Comparison of ENCODE assay signal across 9 cellular contexts in genomic region chr3:25820372-25820771, GRCh38. TPM values are rescaled to one million over a fixed set of nuclear protein-coding genes. Genes with fewer than 3 reads are reported as not detected.
DNase-seq lines count a peak whose midpoint lies in the region; TF ChIP-seq lines count a peak whose summit lies in the region.
"Had no signal": no experiment of that assay in that cellular context is flagged by ENCODE, and none has a peak within 500 bp of the region (broad histone marks: within the 10 kb centered on the region; RNA-seq: fewer than 3 reads in every experiment).

No MANE protein-coding gene starts in this region.

- TF ChIP-seq CTCF in GM12865 (IDR thresholded peaks at IDR 0.05; ENCODE audit: insufficient read depth, low read depth, low read length, missing control alignments) = no peak

- H3K4me3 ChIP-seq in GM12865 (ENCODE audit: low read depth, low read length) = no peak overlapping the region
- H3K4me3 ChIP-seq in MG63 = no peak overlapping the region
- H3K4me3 ChIP-seq in neuronal stem cell (ENCODE audit: low read length in 2 of 2) = no peak overlapping the region

- H2AFZ ChIP-seq in neuronal stem cell (ENCODE audit: low read length) = no peak overlapping the region

- H4K91ac ChIP-seq in neuronal stem cell (ENCODE audit: low read depth, low read length, poor library complexity) = no peak overlapping the region

- H2BK12ac ChIP-seq in neuronal stem cell (ENCODE audit: low read length) = no peak overlapping the region

- no peaks in the 10 kb centered on the region for H3K9me3 ChIP-seq in MG63
- H3K9me3 ChIP-seq in neuronal stem cell (replicated peaks in 1 of 2; ENCODE audit: control insufficient read depth in 2 of 2, insufficient read depth in 1 of 2, low read depth in 1 of 2, low read length in 2 of 2) = no peaks in the 10 kb centered on the region

- no peak overlapping the region for H2BK120ac ChIP-seq in neuronal stem cell (ENCODE audit: low read depth, low read length)

- no peak overlapping the region for H3K4me2 ChIP-seq in neuronal stem cell (ENCODE audit: insufficient read depth, low read length, poor library complexity, severe bottlenecking)

- no peak overlapping the region for H4K8ac ChIP-seq in neuronal stem cell (ENCODE audit: low read depth, low read length)

- H2AK5ac ChIP-seq in neuronal stem cell (ENCODE audit: low read depth, low read length) = no peak overlapping the region

- H3K4me1 Mint-ChIP-seq in activated naive CD4-positive, alpha-beta T cell treated with anti-CD3 and anti-CD28 coated beads, Interleukin-2, amount 10 ng/mL, durations not matched to agents 7 days and 5 days = no peaks in the 10 kb centered on the region

- CTCF ChIA-PET in activated naive CD4-positive, alpha-beta T cell treated with anti-CD3 and anti-CD28 coated beads, Interleukin-2, amount 10 ng/mL, durations not matched to agents 7 days and 5 days (lab: Charles Lee) = no interaction called here

- peaks cover 0 to 4% of the 10 kb centered on the region in 2 donors for H3K4me1 ChIP-seq in neuronal stem cell (ENCODE audit: control insufficient read depth in 2 of 2, insufficient read depth in 1 of 2, low read depth in 1 of 2, low read length in 2 of 2)

- no peak overlapping the region for H3K27ac Mint-ChIP-seq in activated naive CD4-positive, alpha-beta T cell treated with anti-CD3 and anti-CD28 coated beads, Interleukin-2, amount 10 ng/mL, durations not matched to agents 7 days and 5 days

- peaks cover 5% of the 10 kb centered on the region for H3K27me3 Mint-ChIP-seq in activated naive CD4-positive, alpha-beta T cell treated with anti-CD3 and anti-CD28 coated beads, Interleukin-2, amount 10 ng/mL, durations not matched to agents 7 days and 5 days

- H3K27ac ChIP-seq in neuronal stem cell (replicated peaks; ENCODE audit: low read length) = no peak overlapping the region

- no peaks in the 10 kb centered on the region for H3K36me3 ChIP-seq in MG63
- no peaks in the 10 kb centered on the region for H3K36me3 ChIP-seq in neuronal stem cell (replicated peaks in 1 of 2; ENCODE audit: control insufficient read depth in 2 of 2, insufficient read depth in 2 of 2, low read length in 2 of 2)

- H2BK5ac ChIP-seq in neuronal stem cell (ENCODE audit: low read length) = no peak overlapping the region

- no peak overlapping the region for H3K23ac ChIP-seq in neuronal stem cell (ENCODE audit: low read depth, low read length, poor library complexity)

- no peak overlapping the region for H3K18ac ChIP-seq in neuronal stem cell (ENCODE audit: low read length)

- H3K36me3 Mint-ChIP-seq in activated naive CD4-positive, alpha-beta T cell treated with anti-CD3 and anti-CD28 coated beads, Interleukin-2, amount 10 ng/mL, durations not matched to agents 7 days and 5 days = no peaks in the 10 kb centered on the region

- no peak overlapping the region for H3K9ac ChIP-seq in neuronal stem cell (ENCODE audit: low read depth, low read length, poor library complexity)

- H3K9me3 Mint-ChIP-seq in activated naive CD4-positive, alpha-beta T cell treated with anti-CD3 and anti-CD28 coated beads, Interleukin-2, amount 10 ng/mL, durations not matched to agents 7 days and 5 days = no peaks in the 10 kb centered on the region

- H2BK15ac ChIP-seq in neuronal stem cell (ENCODE audit: low read length) = no peak overlapping the region

- H3K14ac ChIP-seq in neuronal stem cell (ENCODE audit: low read length) = no peak overlapping the region

- H3K79me1 ChIP-seq in neuronal stem cell (ENCODE audit: low read depth, low read length) = no peaks in the 10 kb centered on the region

- H3K4me3 Mint-ChIP-seq in activated naive CD4-positive, alpha-beta T cell treated with anti-CD3 and anti-CD28 coated beads, Interleukin-2, amount 10 ng/mL, durations not matched to agents 7 days and 5 days = no peak overlapping the region

- H3K27me3 ChIP-seq in MG63 (no peaks in the 10 kb centered on the region), neuronal stem cell (ENCODE audit: control insufficient read depth in 3 of 3, insufficient read depth in 3 of 3, low read depth in 1 of 3, low read length in 3 of 3) (peaks cover 0 to 3% (median 0%) of the 10 kb centered on the region in 3 experiments)

- no peak overlapping the region for H3K4ac ChIP-seq in neuronal stem cell (ENCODE audit: low read length)

- DNase-seq in GM12865 (ENCODE audit: low read depth) = peak; percentile 14
- peak; percentile 83 for DNase-seq in MG63
- DNase-seq in dermis microvascular lymphatic vessel endothelial cell (ENCODE audit: low read depth in 2 of 2) = peak; percentile 30 to 52
- DNase-seq in myocyte (ENCODE audit: low read depth) = peak; percentile 93
- no peak for DNase-seq in activated naive CD4-positive, alpha-beta T cell treated with anti-CD3 and anti-CD28 coated beads, Interleukin-2, amount 10 ng/mL, durations not matched to agents 7 days and 5 days
- no peak for DNase-seq in cerebellar cortex (ENCODE audit: low spot score)
- DNase-seq in neuronal stem cell (ENCODE audit: low spot score) = no peak
- no peak for DNase-seq in DMS153 (lab: John Stamatoyannopoulos, UW)
- DNase-seq: activated CD8-positive, alpha-beta memory T cell treated with anti-CD3 and anti-CD28 coated beads for 24 hours had no signal

RNA-seq across cellular contexts. Expression of gene OXSM, which starts 30.5 kb away (rescaled TPM):
- total RNA-seq in MG63 (2014; rRNA removed; shearing (Covaris generic); ENCODE audit: low replicate concordance) = 20.2 and 23.2 TPM in 2 replicates
- total RNA-seq in dermis microvascular lymphatic vessel endothelial cell = 8.9 and 10.0 TPM in 2 replicates
- 13.0 and 13.6 TPM in 2 replicates for total RNA-seq in myocyte
- 11.4 TPM for polyA plus RNA-seq in myocyte (2012)
- polyA plus RNA-seq in neuronal stem cell (2013, experiment 1 of 2) = 2.2 TPM
- polyA plus RNA-seq in neuronal stem cell (2013, experiment 2 of 2) = 2.4 TPM

RNA-seq across cellular contexts. Expression of gene NGLY1, which starts 37.1 kb away (rescaled TPM):
- total RNA-seq in MG63 (2014; rRNA removed; shearing (Covaris generic); ENCODE audit: low replicate concordance) = 27.4 and 32.0 TPM in 2 replicates
- total RNA-seq in dermis microvascular lymphatic vessel endothelial cell = 22.3 and 26.6 TPM in 2 replicates
- 24.1 and 26.6 TPM in 2 replicates for total RNA-seq in myocyte
- 12.6 TPM for polyA plus RNA-seq in myocyte (2012)
- 11.5 TPM for polyA plus RNA-seq in neuronal stem cell (2013, experiment 1 of 2)
- 10.1 TPM for polyA plus RNA-seq in neuronal stem cell (2013, experiment 2 of 2)

Comparison
In these comparisons a context has a peak if more than half of its experiments do, and no peak if none do; other contexts are left out.
1. DNase-seq: peak in GM12865 (single experiment), MG63 (single experiment), dermis microvascular lymphatic vessel endothelial cell (2 of 2) and myocyte (single experiment); none in activated naive CD4-positive, alpha-beta T cell treated with anti-CD3 and anti-CD28 coated beads, Interleukin-2, amount 10 ng/mL, durations not matched to agents 7 days and 5 days (single experiment), cerebellar cortex (single experiment), neuronal stem cell (single experiment) and DMS153 (single experiment).